In genomic region chr1:235945775-235946565, GRCh38 we compare ENCODE assay signal across 1 cellular context.
A peak's percentile ranks its signal among the peaks of the same experiment; 100 is the strongest.
TF ChIP-seq lines count a peak whose summit lies in the region.

No MANE protein-coding gene starts in this region.

TF ChIP-seq in HepG2, 621 proteins besides CTCF, POLR2A, EP300 and RAD21 (continued from another document and continues in another):
- TF ChIP-seq, protein P1, sequence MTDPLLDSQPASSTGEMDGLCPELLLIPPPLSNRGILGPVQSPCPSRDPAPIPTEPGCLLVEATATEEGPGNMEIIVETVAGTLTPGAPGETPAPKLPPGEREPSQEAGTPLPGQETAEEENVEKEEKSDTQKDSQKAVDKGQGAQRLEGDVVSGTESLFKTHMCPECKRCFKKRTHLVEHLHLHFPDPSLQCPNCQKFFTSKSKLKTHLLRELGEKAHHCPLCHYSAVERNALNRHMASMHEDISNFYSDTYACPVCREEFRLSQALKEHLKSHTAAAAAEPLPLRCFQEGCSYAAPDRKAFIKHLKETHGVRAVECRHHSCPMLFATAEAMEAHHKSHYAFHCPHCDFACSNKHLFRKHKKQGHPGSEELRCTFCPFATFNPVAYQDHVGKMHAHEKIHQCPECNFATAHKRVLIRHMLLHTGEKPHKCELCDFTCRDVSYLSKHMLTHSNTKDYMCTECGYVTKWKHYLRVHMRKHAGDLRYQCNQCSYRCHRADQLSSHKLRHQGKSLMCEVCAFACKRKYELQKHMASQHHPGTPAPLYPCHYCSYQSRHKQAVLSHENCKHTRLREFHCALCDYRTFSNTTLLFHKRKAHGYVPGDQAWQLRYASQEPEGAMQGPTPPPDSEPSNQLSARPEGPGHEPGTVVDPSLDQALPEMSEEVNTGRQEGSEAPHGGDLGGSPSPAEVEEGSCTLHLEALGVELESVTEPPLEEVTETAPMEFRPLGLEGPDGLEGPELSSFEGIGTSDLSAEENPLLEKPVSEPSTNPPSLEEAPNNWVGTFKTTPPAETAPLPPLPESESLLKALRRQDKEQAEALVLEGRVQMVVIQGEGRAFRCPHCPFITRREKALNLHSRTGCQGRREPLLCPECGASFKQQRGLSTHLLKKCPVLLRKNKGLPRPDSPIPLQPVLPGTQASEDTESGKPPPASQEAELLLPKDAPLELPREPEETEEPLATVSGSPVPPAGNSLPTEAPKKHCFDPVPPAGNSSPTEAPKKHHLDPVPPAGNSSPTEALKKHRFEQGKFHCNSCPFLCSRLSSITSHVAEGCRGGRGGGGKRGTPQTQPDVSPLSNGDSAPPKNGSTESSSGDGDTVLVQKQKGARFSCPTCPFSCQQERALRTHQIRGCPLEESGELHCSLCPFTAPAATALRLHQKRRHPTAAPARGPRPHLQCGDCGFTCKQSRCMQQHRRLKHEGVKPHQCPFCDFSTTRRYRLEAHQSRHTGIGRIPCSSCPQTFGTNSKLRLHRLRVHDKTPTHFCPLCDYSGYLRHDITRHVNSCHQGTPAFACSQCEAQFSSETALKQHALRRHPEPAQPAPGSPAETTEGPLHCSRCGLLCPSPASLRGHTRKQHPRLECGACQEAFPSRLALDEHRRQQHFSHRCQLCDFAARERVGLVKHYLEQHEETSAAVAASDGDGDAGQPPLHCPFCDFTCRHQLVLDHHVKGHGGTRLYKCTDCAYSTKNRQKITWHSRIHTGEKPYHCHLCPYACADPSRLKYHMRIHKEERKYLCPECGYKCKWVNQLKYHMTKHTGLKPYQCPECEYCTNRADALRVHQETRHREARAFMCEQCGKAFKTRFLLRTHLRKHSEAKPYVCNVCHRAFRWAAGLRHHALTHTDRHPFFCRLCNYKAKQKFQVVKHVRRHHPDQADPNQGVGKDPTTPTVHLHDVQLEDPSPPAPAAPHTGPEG (CRISPR knock-in tag; IDR thresholded peaks at IDR 0.05), result no peak
- no peak for TF ChIP-seq ARNTL (CRISPR knock-in tag; IDR thresholded peaks at IDR 0.05)
- TF ChIP-seq, protein P2, sequence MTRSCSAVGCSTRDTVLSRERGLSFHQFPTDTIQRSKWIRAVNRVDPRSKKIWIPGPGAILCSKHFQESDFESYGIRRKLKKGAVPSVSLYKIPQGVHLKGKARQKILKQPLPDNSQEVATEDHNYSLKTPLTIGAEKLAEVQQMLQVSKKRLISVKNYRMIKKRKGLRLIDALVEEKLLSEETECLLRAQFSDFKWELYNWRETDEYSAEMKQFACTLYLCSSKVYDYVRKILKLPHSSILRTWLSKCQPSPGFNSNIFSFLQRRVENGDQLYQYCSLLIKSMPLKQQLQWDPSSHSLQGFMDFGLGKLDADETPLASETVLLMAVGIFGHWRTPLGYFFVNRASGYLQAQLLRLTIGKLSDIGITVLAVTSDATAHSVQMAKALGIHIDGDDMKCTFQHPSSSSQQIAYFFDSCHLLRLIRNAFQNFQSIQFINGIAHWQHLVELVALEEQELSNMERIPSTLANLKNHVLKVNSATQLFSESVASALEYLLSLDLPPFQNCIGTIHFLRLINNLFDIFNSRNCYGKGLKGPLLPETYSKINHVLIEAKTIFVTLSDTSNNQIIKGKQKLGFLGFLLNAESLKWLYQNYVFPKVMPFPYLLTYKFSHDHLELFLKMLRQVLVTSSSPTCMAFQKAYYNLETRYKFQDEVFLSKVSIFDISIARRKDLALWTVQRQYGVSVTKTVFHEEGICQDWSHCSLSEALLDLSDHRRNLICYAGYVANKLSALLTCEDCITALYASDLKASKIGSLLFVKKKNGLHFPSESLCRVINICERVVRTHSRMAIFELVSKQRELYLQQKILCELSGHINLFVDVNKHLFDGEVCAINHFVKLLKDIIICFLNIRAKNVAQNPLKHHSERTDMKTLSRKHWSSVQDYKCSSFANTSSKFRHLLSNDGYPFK (CRISPR knock-in tag; IDR thresholded peaks at IDR 0.05; ENCODE audit: borderline replicate concordance), result no peak
- TF ChIP-seq ZNF567 (CRISPR knock-in tag; IDR thresholded peaks at IDR 0.05; ENCODE audit: borderline replicate concordance), result no peak
- TF ChIP-seq ZNF350 (CRISPR knock-in tag; IDR thresholded peaks at IDR 0.05; ENCODE audit: borderline replicate concordance, low read depth), result 0 out of 2 replicates have a peak, but pooled peaks have one; percentile 18
- TF ChIP-seq HMGXB3 (CRISPR knock-in tag; IDR thresholded peaks at IDR 0.05; ENCODE audit: borderline replicate concordance), result no peak
- TF ChIP-seq ZFAT (CRISPR knock-in tag; conservative IDR thresholded peaks at IDR 0.05), result no peak
- TF ChIP-seq JUND (CRISPR knock-in tag; IDR thresholded peaks at IDR 0.05), result no peak
- TF ChIP-seq MZF1 (CRISPR knock-in tag; IDR thresholded peaks at IDR 0.05; ENCODE audit: borderline replicate concordance), result no peak
- TF ChIP-seq ZNF101 (CRISPR knock-in tag; IDR thresholded peaks at IDR 0.05; ENCODE audit: borderline replicate concordance, low read depth), result no peak
- no peak for TF ChIP-seq NFYB (CRISPR knock-in tag; IDR thresholded peaks at IDR 0.05)
- TF ChIP-seq KDM2A (CRISPR knock-in tag; IDR thresholded peaks at IDR 0.05; ENCODE audit: borderline replicate concordance, low read depth), result no peak
- peak; percentile 19; the same call in 1 of the 2 replicates for TF ChIP-seq FOXO1 (CRISPR knock-in tag; IDR thresholded peaks at IDR 0.05)
- no peak for TF ChIP-seq UBTF (CRISPR knock-in tag; IDR thresholded peaks at IDR 0.05)
- 0 out of 2 replicates have a peak, but pooled peaks have one; percentile 46 for TF ChIP-seq ZNF740 (CRISPR knock-in tag; IDR thresholded peaks at IDR 0.05)
- TF ChIP-seq, protein P3, sequence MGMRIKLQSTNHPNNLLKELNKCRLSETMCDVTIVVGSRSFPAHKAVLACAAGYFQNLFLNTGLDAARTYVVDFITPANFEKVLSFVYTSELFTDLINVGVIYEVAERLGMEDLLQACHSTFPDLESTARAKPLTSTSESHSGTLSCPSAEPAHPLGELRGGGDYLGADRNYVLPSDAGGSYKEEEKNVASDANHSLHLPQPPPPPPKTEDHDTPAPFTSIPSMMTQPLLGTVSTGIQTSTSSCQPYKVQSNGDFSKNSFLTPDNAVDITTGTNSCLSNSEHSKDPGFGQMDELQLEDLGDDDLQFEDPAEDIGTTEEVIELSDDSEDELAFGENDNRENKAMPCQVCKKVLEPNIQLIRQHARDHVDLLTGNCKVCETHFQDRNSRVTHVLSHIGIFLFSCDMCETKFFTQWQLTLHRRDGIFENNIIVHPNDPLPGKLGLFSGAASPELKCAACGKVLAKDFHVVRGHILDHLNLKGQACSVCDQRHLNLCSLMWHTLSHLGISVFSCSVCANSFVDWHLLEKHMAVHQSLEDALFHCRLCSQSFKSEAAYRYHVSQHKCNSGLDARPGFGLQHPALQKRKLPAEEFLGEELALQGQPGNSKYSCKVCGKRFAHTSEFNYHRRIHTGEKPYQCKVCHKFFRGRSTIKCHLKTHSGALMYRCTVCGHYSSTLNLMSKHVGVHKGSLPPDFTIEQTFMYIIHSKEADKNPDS (CRISPR knock-in tag; IDR thresholded peaks at IDR 0.05), result no peak
- no peak for TF ChIP-seq SIN3A (IDR thresholded peaks at IDR 0.05; ENCODE audit: borderline replicate concordance, low read depth, low read length)
- no peak for TF ChIP-seq RFX3 (CRISPR knock-in tag; IDR thresholded peaks at IDR 0.05)
- TF ChIP-seq, protein P4, sequence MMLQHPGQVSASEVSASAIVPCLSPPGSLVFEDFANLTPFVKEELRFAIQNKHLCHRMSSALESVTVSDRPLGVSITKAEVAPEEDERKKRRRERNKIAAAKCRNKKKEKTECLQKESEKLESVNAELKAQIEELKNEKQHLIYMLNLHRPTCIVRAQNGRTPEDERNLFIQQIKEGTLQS (CRISPR knock-in tag; IDR thresholded peaks at IDR 0.05), result no peak
- peak; percentile 18 for TF ChIP-seq HNRNPLL (IDR thresholded peaks at IDR 0.05; ENCODE audit: low read depth, low read length, poor library complexity, severe bottlenecking)
- TF ChIP-seq, protein P5, sequence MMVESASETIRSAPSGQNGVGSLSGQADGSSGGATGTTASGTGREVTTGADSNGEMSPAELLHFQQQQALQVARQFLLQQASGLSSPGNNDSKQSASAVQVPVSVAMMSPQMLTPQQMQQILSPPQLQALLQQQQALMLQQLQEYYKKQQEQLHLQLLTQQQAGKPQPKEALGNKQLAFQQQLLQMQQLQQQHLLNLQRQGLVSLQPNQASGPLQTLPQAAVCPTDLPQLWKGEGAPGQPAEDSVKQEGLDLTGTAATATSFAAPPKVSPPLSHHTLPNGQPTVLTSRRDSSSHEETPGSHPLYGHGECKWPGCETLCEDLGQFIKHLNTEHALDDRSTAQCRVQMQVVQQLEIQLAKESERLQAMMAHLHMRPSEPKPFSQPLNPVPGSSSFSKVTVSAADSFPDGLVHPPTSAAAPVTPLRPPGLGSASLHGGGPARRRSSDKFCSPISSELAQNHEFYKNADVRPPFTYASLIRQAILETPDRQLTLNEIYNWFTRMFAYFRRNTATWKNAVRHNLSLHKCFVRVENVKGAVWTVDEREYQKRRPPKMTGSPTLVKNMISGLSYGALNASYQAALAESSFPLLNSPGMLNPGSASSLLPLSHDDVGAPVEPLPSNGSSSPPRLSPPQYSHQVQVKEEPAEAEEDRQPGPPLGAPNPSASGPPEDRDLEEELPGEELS (CRISPR knock-in tag; IDR thresholded peaks at IDR 0.05), result peak; percentile 54; the same call in 1 of the 2 replicates
- TF ChIP-seq ZNF34 (CRISPR knock-in tag; IDR thresholded peaks at IDR 0.05; ENCODE audit: borderline replicate concordance), result no peak
- 0 out of 2 replicates have a peak, but pooled peaks have one; percentile 22 for TF ChIP-seq ZBTB26 (CRISPR knock-in tag; IDR thresholded peaks at IDR 0.05; ENCODE audit: borderline replicate concordance)
- peak; percentile 73 for TF ChIP-seq BCL6 (CRISPR knock-in tag; IDR thresholded peaks at IDR 0.05)
- no peak for TF ChIP-seq ZNF572 (CRISPR knock-in tag; IDR thresholded peaks at IDR 0.05)
